19 cellular contexts compared by ENCODE assay signal in genomic region chr11:72824811-72825505, GRCh38. TPM values are rescaled to one million over a fixed set of nuclear protein-coding genes. Genes with fewer than 3 reads are reported as not detected.
A peak's percentile ranks its signal among the peaks of the same experiment; 100 is the strongest.
DNase-seq lines count a peak whose midpoint lies in the region; ATAC-seq, FAIRE-seq and TF ChIP-seq lines count a peak whose summit lies in the region.
"Had no signal": no experiment of that assay in that cellular context is flagged by ENCODE, and none has a peak within 500 bp of the region (broad histone marks: within the 10 kb centered on the region; RNA-seq: fewer than 3 reads in every experiment).

No MANE protein-coding gene starts in this region.

- no peak for TF ChIP-seq POLR2A in IMR-90 (IDR thresholded peaks at IDR 0.05; ENCODE audit: low read depth, low read length)
- peak; percentile 78 for TF ChIP-seq POLR2A in GM12878 (IDR thresholded peaks at IDR 0.05; ENCODE audit: low read depth, low read length)

- H4K8ac ChIP-seq in IMR-90 (ENCODE audit: low read depth in 2 of 2, low read length in 2 of 2): no peak overlapping the region

- no peak overlapping the region for H2AFZ ChIP-seq in IMR-90 (replicated peaks; ENCODE audit: low read length, poor library complexity)
- H2AFZ ChIP-seq in GM12878 (ENCODE audit: control insufficient read depth, low read depth, low read length): no peak overlapping the region

- H3K4me1 ChIP-seq in IMR-90 (ENCODE audit: control insufficient read depth, insufficient read depth, low read length) (peaks cover 9% of the 10 kb centered on the region), GM12878 (ENCODE audit: control insufficient read depth, insufficient read depth, low read length) (peaks cover 27% of the 10 kb centered on the region), psoas muscle (no peaks in the 10 kb centered on the region)

- no peak overlapping the region for H3K9ac ChIP-seq in IMR-90 (ENCODE audit: low read depth, low read length)
- no peak overlapping the region for H3K9ac ChIP-seq in GM12878 (ENCODE audit: control insufficient read depth, insufficient read depth, low read length)

- no peak for DNase-seq in T-helper 2 cell treated with Interferon-gamma antibody and Interleukin-4, amounts not matched to agents 5 μg/mL and 100 μg/mL, for 36 hours (ENCODE audit: low spot score)
- DNase-seq in T-helper 2 cell (no peak), IMR-90 (no peak), GM12878 (ENCODE audit: low read depth, low spot score) (no peak), neural crest cell (ENCODE audit: low read depth, low spot score) (no peak), psoas muscle (no peak), activated gamma-delta T cell treated with Interleukin-2 at 50 U/mL for 16 hours (no peak)
- DNase-seq: activated CD4-positive, alpha-beta T cell treated with anti-CD3 and anti-CD28 coated beads, Interleukin-2, amount 10 ng/mL, durations not matched to agents 24 days and 14 days; cortex of kidney; KBM-7; NCI-H1417; NCI-H226; T1000; upper lobe of right lung had no signal

- no peak overlapping the region for H2BK15ac ChIP-seq in IMR-90 (ENCODE audit: low read depth, low read length)

- no peak overlapping the region for H3K18ac ChIP-seq in IMR-90 (ENCODE audit: low read depth, low read length)

- TF ChIP-seq RAD21 in IMR-90 (IDR thresholded peaks at IDR 0.05; ENCODE audit: low read length) (no peak), GM12878 (IDR thresholded peaks at IDR 0.05; ENCODE audit: insufficient read depth, low read depth, low read length) (no peak)

- no peak overlapping the region for H2BK120ac ChIP-seq in IMR-90 (ENCODE audit: low read depth, low read length)

- POLR2A ChIA-PET in IMR-90 (lab: Charles Lee; ENCODE audit: unreplicated experiment): no interaction called here
- POLR2A ChIA-PET in GM12878 (lab: Charles Lee): no interaction called here

- H3K9me3 ChIP-seq in IMR-90 (ENCODE audit: control insufficient read depth, insufficient read depth, low read length) (no peaks in the 10 kb centered on the region), GM12878 (replicated peaks; ENCODE audit: control insufficient read depth, insufficient read depth, low read length) (no peaks in the 10 kb centered on the region; the same call in 2 of the 3 replicates), psoas muscle (no peaks in the 10 kb centered on the region)
- H3K9me3 ChIP-seq: esophagus muscularis mucosa, pancreas, upper lobe of right lung had no signal

- no peak overlapping the region for H2BK5ac ChIP-seq in IMR-90 (ENCODE audit: low read depth, low read length, poor library complexity, severe bottlenecking)

- dilution Hi-C loops in IMR-90 (cut with HindIII; ENCODE audit: low sequenced_read_pairs, unreplicated experiment): no loop called here

- H3K27me3 ChIP-seq in IMR-90 (ENCODE audit: control insufficient read depth, insufficient read depth, low read length) (no peaks in the 10 kb centered on the region), GM12878 (replicated peaks in 1 of 2; ENCODE audit: control insufficient read depth in 2 of 2, insufficient read depth in 2 of 2, low read length in 1 of 2) (no peaks in the 10 kb centered on the region), psoas muscle (ENCODE audit: insufficient read depth in 3 of 3, low read length in 2 of 3) (no peaks in the 10 kb centered on the region)
- H3K27me3 ChIP-seq: esophagus muscularis mucosa, pancreas, upper lobe of right lung had no signal

- intact Hi-C loops in IMR-90 (cut with micrococcal nuclease): no loop called here
- intact Hi-C loops in GM12878 (cut with micrococcal nuclease; ENCODE audit: unreplicated experiment): no loop called here
- intact Hi-C loops in psoas muscle (cut with DNase I): loop anchor here in 1 of 2 donors (5.0 kb wide), 1 partner anchor 422 kb away; no protein-coding TSS in a partner anchor

- FAIRE-seq in GM12878 (lab: Jason Lieb, UNC): no peak
- FAIRE-seq: GM19239, islet of Langerhans, pancreas had no signal

- H4K20me1 ChIP-seq in IMR-90 (ENCODE audit: insufficient read depth, low read length) (peaks cover 5% of the 10 kb centered on the region; the same call in 1 of the 2 replicates), GM12878 (ENCODE audit: control insufficient read depth, insufficient read depth) (no peaks in the 10 kb centered on the region)

- BruUV-seq in IMR-90 (replicated peaks; lab: Mats Ljungman, UMichigan) (no TSS peak), GM12878 (replicated peaks; lab: Mats Ljungman, UMichigan) (no TSS peak)

- H4K5ac ChIP-seq in IMR-90 (ENCODE audit: low read depth, low read length): no peak overlapping the region

- no peak overlapping the region for H4K91ac ChIP-seq in IMR-90 (ENCODE audit: insufficient read depth, low read depth, low read length)

- TF ChIP-seq CTCF in IMR-90 (conservative IDR thresholded peaks at IDR 0.05; ENCODE audit: low read depth, low read length) (no peak), GM12878 (IDR thresholded peaks at IDR 0.05 in 2 of 3, conservative IDR thresholded peaks at IDR 0.05 in 1 of 3; ENCODE audit: control insufficient read depth in 2 of 3, extremely low read depth in 1 of 3, insufficient read depth in 1 of 3, low read depth in 3 of 3, low read length in 3 of 3) (no peak), neural crest cell (conservative IDR thresholded peaks at IDR 0.05) (no peak), psoas muscle (IDR thresholded peaks at IDR 0.05) (no peak)

- TF ChIP-seq EP300 in GM12878 (IDR thresholded peaks at IDR 0.05; ENCODE audit: borderline replicate concordance in 1 of 2, control insufficient read depth in 1 of 2, low read depth in 2 of 2, low read length in 2 of 2): no peak

- no peak overlapping the region for H3K14ac ChIP-seq in IMR-90 (replicated peaks; ENCODE audit: low read depth, low read length)

- RAD21 ChIA-PET in GM12878 (lab: Charles Lee; ENCODE audit: unreplicated experiment): interaction anchor here (1.1 to 1.3 kb wide), 2 partner anchors 9 to 31 kb away, joined by 3 to 5 read pairs; partner anchors contain the start of gene STARD10

- ATAC-seq in IMR-90 (ENCODE audit: low read depth) (no peak), GM12878 (no peak), psoas muscle (no peak), HG02610 (IDR thresholded peaks at IDR 0.05; ENCODE audit: unreplicated experiment) (no peak)
- ATAC-seq: pancreas, upper lobe of right lung had no signal

- H3K79me1 ChIP-seq in IMR-90 (ENCODE audit: low read depth in 1 of 2, low read length in 2 of 2): peaks cover 0 to 8% of the 10 kb centered on the region in 2 experiments; a peak in 1 of 4 replicates

- H3K36me3 ChIP-seq in IMR-90 (ENCODE audit: control insufficient read depth, insufficient read depth, low read length) (no peaks in the 10 kb centered on the region), GM12878 (ENCODE audit: control insufficient read depth in 2 of 2, insufficient read depth in 2 of 2, low read length in 1 of 2) (peaks cover 5 to 26% of the 10 kb centered on the region in 2 experiments), psoas muscle (ENCODE audit: insufficient read depth in 1 of 2, low read depth in 1 of 2) (no peaks in the 10 kb centered on the region)
- H3K36me3 ChIP-seq: pancreas had no signal

- no peaks in the 10 kb centered on the region for H3K79me2 ChIP-seq in GM12878 (ENCODE audit: control insufficient read depth, insufficient read depth, low read length)

- no peak overlapping the region for H3K23ac ChIP-seq in IMR-90 (ENCODE audit: low read depth, low read length)

- peaks cover 51% of the 10 kb centered on the region for H3K36me3 Mint-ChIP-seq in T-helper 2 cell treated with Interferon-gamma antibody and Interleukin-4, amounts not matched to agents 5 μg/mL and 100 μg/mL, for 36 hours (ENCODE audit: low read depth)
- peaks cover 3% of the 10 kb centered on the region for H3K36me3 Mint-ChIP-seq in neural crest cell (ENCODE audit: low read depth)

- CTCF ChIA-PET in IMR-90 (lab: Yijun Ruan, JAX) (no interaction called here), GM12878 (lab: Yijun Ruan, JAX) (interaction anchor here (1.0 to 8.7 kb wide), 2 partner anchors 100 to 353 kb away, joined by 3 to 128 read pairs; no protein-coding TSS in a partner anchor)

- peaks cover 11% of the 10 kb centered on the region for H3K9me1 ChIP-seq in IMR-90 (ENCODE audit: insufficient read depth, low read length)

- H3K4me2 ChIP-seq in IMR-90 (ENCODE audit: low read depth, low read length): no peak overlapping the region
- no peak overlapping the region for H3K4me2 ChIP-seq in GM12878 (ENCODE audit: control insufficient read depth, insufficient read depth)

- in situ Hi-C loops in IMR-90 (cut with MboI; ENCODE audit: low sequenced_read_pairs) (loop anchor here (5.0 kb wide), 1 partner anchor 417 kb away; no protein-coding TSS in a partner anchor), GM12878 (cut with MboI) (loop anchor here (5.0 to 25.0 kb wide), 2 partner anchors 362 to 417 kb away; no protein-coding TSS in a partner anchor)

- 100% methylated on average over 1 of the region's 15 CpGs; no CpG with 5 or more reads in 1 of the 2 experiments for WGBS in IMR-90 (ENCODE audit: extremely low coverage in 2 of 2, insufficient read length in 1 of 2), 2 experiments
- WGBS in GM12878 (ENCODE audit: insufficient coverage, insufficient replicate concordance, low lambda C conversion rate, missing lambda C conversion rate): 77% methylated on average over 13 of the region's 15 CpGs
- WGBS in psoas muscle, 3 donors: 72 to 81% (median 76%) methylated on average over 13 to 15 of the region's 15 CpGs

- no peaks in the 10 kb centered on the region for H3K9me3 Mint-ChIP-seq in T-helper 2 cell treated with Interferon-gamma antibody and Interleukin-4, amounts not matched to agents 5 μg/mL and 100 μg/mL, for 36 hours
- H3K9me3 Mint-ChIP-seq in neural crest cell: no peaks in the 10 kb centered on the region
- H3K9me3 Mint-ChIP-seq: activated CD4-positive, alpha-beta T cell treated with anti-CD3 and anti-CD28 coated beads, Interleukin-2, amount 10 ng/mL, durations not matched to agents 24 days and 14 days had no signal

- H3K4me3 ChIP-seq in IMR-90 (ENCODE audit: insufficient read depth, low read depth, low read length) (no peak overlapping the region), GM12878 (no peak overlapping the region), psoas muscle (no peak overlapping the region)
- H3K4me3 ChIP-seq: esophagus muscularis mucosa, pancreas, upper lobe of right lung had no signal

- peak overlapping the region; percentile 50 for H3K27ac Mint-ChIP-seq in T-helper 2 cell treated with Interferon-gamma antibody and Interleukin-4, amounts not matched to agents 5 μg/mL and 100 μg/mL, for 36 hours
- no peak overlapping the region for H3K27ac Mint-ChIP-seq in neural crest cell (ENCODE audit: unreplicated experiment)

- SMC1A ChIA-PET in GM12878 (lab: Charles Lee; ENCODE audit: uncharacterized antibody, unreplicated experiment): interaction anchor here (0.9 kb wide), 1 partner anchor 90 kb away, joined by 3 read pairs; no protein-coding TSS in a partner anchor

- H3K27me3 Mint-ChIP-seq in T-helper 2 cell treated with Interferon-gamma antibody and Interleukin-4, amounts not matched to agents 5 μg/mL and 100 μg/mL, for 36 hours (ENCODE audit: low read depth): no peaks in the 10 kb centered on the region
- H3K27me3 Mint-ChIP-seq in neural crest cell (ENCODE audit: low read depth): peaks cover 7% of the 10 kb centered on the region
- H3K27me3 Mint-ChIP-seq: activated CD4-positive, alpha-beta T cell treated with anti-CD3 and anti-CD28 coated beads, Interleukin-2, amount 10 ng/mL, durations not matched to agents 24 days and 14 days had no signal

- no peak overlapping the region for H3K56ac ChIP-seq in IMR-90 (ENCODE audit: extremely low read depth, insufficient read depth, low read length)

- H3K27ac ChIP-seq in IMR-90 (ENCODE audit: insufficient read depth, low read length) (no peak overlapping the region), GM12878 (ENCODE audit: control insufficient read depth, insufficient read depth) (no peak overlapping the region; the same call in 1 of the 2 replicates), psoas muscle (no peak overlapping the region)
- H3K27ac ChIP-seq: esophagus muscularis mucosa, pancreas, upper lobe of right lung had no signal

- H2BK20ac ChIP-seq in IMR-90 (ENCODE audit: low read depth, low read length): no peak overlapping the region

- H3K4ac ChIP-seq in IMR-90 (ENCODE audit: low read depth, low read length): no peak overlapping the region

- H2AK9ac ChIP-seq in IMR-90 (replicated peaks; ENCODE audit: low read depth, low read length, poor library complexity): peak overlapping the region; percentile 61

- H3K4me3 Mint-ChIP-seq in T-helper 2 cell treated with Interferon-gamma antibody and Interleukin-4, amounts not matched to agents 5 μg/mL and 100 μg/mL, for 36 hours: no peak overlapping the region
- H3K4me3 Mint-ChIP-seq in neural crest cell: peak overlapping the region; percentile 78
- H3K4me3 Mint-ChIP-seq: activated CD4-positive, alpha-beta T cell treated with anti-CD3 and anti-CD28 coated beads, Interleukin-2, amount 10 ng/mL, durations not matched to agents 24 days and 14 days had no signal

- H3K4me1 Mint-ChIP-seq in T-helper 2 cell treated with Interferon-gamma antibody and Interleukin-4, amounts not matched to agents 5 μg/mL and 100 μg/mL, for 36 hours (ENCODE audit: low read depth): peaks cover 3% of the 10 kb centered on the region
- peaks cover 9% of the 10 kb centered on the region for H3K4me1 Mint-ChIP-seq in neural crest cell

- H2AK5ac ChIP-seq in IMR-90 (ENCODE audit: low read depth, low read length): 0 out of 2 replicates have a peak overlapping the region, but pooled peaks have one; percentile 5

RNA-seq across cellular contexts. Expression of gene ATG16L2, which starts 10.7 kb away (rescaled TPM):
- total RNA-seq in IMR-90 (2012; rRNA removed) (1.3 and 1.4 TPM in 2 replicates), GM12878 (2014; rRNA removed) (28.2 and 34.1 TPM in 2 replicates), GM12878 (2014; rRNA removed; fragmentation: Illumina TruSeq; extraction: Trizol) (21.5 and 24.5 TPM in 2 replicates), GM12878 (2021) (39.8 and 46.4 TPM in 2 replicates), neural crest cell (22.7 and 24.5 TPM in 2 replicates), psoas muscle (1 to 10 TPM; 4.5 to 9.6 (median 5.4) TPM)
- polyA plus RNA-seq in IMR-90 (2012; rRNA removed) (12.2 and 12.7 TPM in 2 replicates), GM12878 (2011; rRNA removed) (49.5 and 67.7 TPM in 2 replicates), GM12878 (2014; fragmentation: Illumina TruSeq; extraction: Trizol) (35.6 and 39.8 TPM in 2 replicates), GM12878 (2014; fragmentation: Nextera tagmentation; extraction: Ambion mirVana) (1 to 10 TPM; 1.9 to 5.3 TPM), GM12878 (2014; rRNA removed) (65.4 and 67.6 TPM in 2 replicates), GM12878 (2016; fragmentation: Nextera tagmentation; extraction: Ambion mirVana) (10 to 100 TPM; 25.9 to 32.6 TPM), psoas muscle (1 to 10 TPM; 3.9 to 5.2 (median 4.7) TPM)
- 2.9 and 5.8 TPM in 2 replicates for polyA plus RNA-seq in IMR-90 (2012; cell fraction: cytosol; rRNA removed)
- polyA plus RNA-seq in IMR-90 (2012; cell fraction: nucleus; rRNA removed; ENCODE audit: low replicate concordance): 186 and 227 TPM in 2 replicates
- total RNA-seq in GM12878 (2013; cell fraction: nucleolus; rRNA removed): 378 and 421 TPM in 2 replicates
- 25.1 TPM for polyA plus RNA-seq in GM12878 (2011; ENCODE audit: low read depth)
- polyA plus RNA-seq in GM12878 (2011; cell fraction: cytosol; rRNA removed): 48.3 and 70.9 TPM in 2 replicates
- 785 and 840 TPM in 2 replicates for polyA plus RNA-seq in GM12878 (2011; cell fraction: nucleus; rRNA removed)
- 49.9 and 64.4 TPM in 2 replicates for polyA plus RNA-seq in GM12878 (2012)
- 43.8 and 50.3 TPM in 2 replicates for polyA minus RNA-seq in GM12878 (2011; rRNA and poly(A)+ RNA removed)
- polyA minus RNA-seq in GM12878 (2011; cell fraction: cytosol; rRNA and poly(A)+ RNA removed): 14.1 and 20.2 TPM in 2 replicates
- polyA minus RNA-seq in GM12878 (2011; cell fraction: nucleus; rRNA and poly(A)+ RNA removed): 92.6 and 143 TPM in 2 replicates

RNA-seq across cellular contexts. Expression of gene STARD10, which starts 31.1 kb away (rescaled TPM):
- 22.2 and 23.8 TPM in 2 replicates for total RNA-seq in IMR-90 (2012; rRNA removed)
- 32.9 and 37.4 TPM in 2 replicates for polyA plus RNA-seq in IMR-90 (2012; rRNA removed)
- 51.8 and 54.8 TPM in 2 replicates for polyA plus RNA-seq in IMR-90 (2012; cell fraction: cytosol; rRNA removed)
- 18.7 and 29.9 TPM in 2 replicates for polyA plus RNA-seq in IMR-90 (2012; cell fraction: nucleus; rRNA removed; ENCODE audit: low replicate concordance)
- 13.8 and 14.9 TPM in 2 replicates for total RNA-seq in GM12878 (2013; cell fraction: nucleolus; rRNA removed)
- 29.0 and 29.3 TPM in 2 replicates for total RNA-seq in GM12878 (2014; rRNA removed)
- 21.7 and 22.2 TPM in 2 replicates for total RNA-seq in GM12878 (2014; rRNA removed; fragmentation: Illumina TruSeq; extraction: Trizol)
- 24.0 and 29.8 TPM in 2 replicates for total RNA-seq in GM12878 (2021)
- polyA plus RNA-seq in GM12878 (2011; ENCODE audit: low read depth): 5.4 TPM
- polyA plus RNA-seq in GM12878 (2011; rRNA removed): 28.0 and 43.2 TPM in 2 replicates
- polyA plus RNA-seq in GM12878 (2011; cell fraction: cytosol; rRNA removed): 50.3 and 60.8 TPM in 2 replicates
- 34.3 and 35.5 TPM in 2 replicates for polyA plus RNA-seq in GM12878 (2011; cell fraction: nucleus; rRNA removed)
- 18.6 and 21.8 TPM in 2 replicates for polyA plus RNA-seq in GM12878 (2012)
- polyA plus RNA-seq in GM12878 (2014; fragmentation: Illumina TruSeq; extraction: Trizol): 23.7 and 24.4 TPM in 2 replicates
- under 1 TPM; 0.15 to 0.21 TPM for polyA plus RNA-seq in GM12878 (2014; fragmentation: Nextera tagmentation; extraction: Ambion mirVana)
- 27.8 and 36.3 TPM in 2 replicates for polyA plus RNA-seq in GM12878 (2014; rRNA removed)
- polyA plus RNA-seq in GM12878 (2016; fragmentation: Nextera tagmentation; extraction: Ambion mirVana): 10 to 100 TPM; 10.3 to 11.4 TPM
- polyA minus RNA-seq in GM12878 (2011; rRNA and poly(A)+ RNA removed): 39.7 and 55.9 TPM in 2 replicates
- polyA minus RNA-seq in GM12878 (2011; cell fraction: cytosol; rRNA and poly(A)+ RNA removed): 10.6 and 11.8 TPM in 2 replicates
- 11.7 and 14.1 TPM in 2 replicates for polyA minus RNA-seq in GM12878 (2011; cell fraction: nucleus; rRNA and poly(A)+ RNA removed)
- total RNA-seq in neural crest cell: 12.6 and 13.5 TPM in 2 replicates
- total RNA-seq in psoas muscle: 10 to 100 TPM; 47.3 to 70.7 (median 57.7) TPM
- polyA plus RNA-seq in psoas muscle: 10 to 100 TPM; 18.6 to 99.9 (median 57.3) TPM
